Comparison of ENCODE assay signal across 10 cellular contexts in the genomic region with DNA sequence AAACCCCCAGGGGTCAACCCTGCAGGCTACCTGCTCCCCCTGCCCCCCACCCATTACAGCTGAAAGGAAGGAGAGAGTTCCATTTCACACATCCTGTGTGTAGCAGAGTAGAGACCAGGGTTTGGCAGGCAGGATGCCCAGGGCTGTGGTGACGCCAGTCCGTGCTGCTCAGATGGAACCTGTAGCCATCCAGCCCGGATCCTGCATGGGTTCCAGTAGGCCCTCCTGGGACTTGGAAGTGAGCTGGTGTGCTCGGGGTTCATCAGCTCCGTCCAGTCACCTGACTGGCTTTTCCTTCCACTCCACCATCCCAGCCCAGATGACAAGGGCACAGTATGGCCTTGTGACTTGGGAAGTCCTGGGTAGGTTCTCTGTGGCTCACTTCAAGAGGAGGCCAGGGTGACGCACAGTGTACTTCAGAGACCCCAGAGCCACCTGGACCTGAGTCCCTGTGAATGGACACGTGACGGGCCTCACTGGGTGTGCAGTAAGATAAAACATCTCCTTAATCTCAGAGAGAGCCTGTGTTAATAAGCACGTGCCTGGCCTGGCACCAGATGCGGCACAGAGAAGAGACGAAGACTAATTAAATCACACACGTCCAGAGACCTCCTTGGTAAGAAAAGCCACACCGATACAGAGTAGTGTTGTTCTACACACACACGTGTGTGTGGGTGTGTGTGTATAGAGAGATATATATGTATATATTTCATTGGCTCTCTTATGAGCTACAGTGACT. TPM values are rescaled to one million over a fixed set of nuclear protein-coding genes. Genes with fewer than 3 reads are reported as not detected.
A peak's percentile ranks its signal among the peaks of the same experiment; 100 is the strongest.
DNase-seq lines count a peak whose midpoint lies in the region; ATAC-seq and TF ChIP-seq lines count a peak whose summit lies in the region.
"Had no signal": no experiment of that assay in that cellular context is flagged by ENCODE, and none has a peak within 500 bp of the region (broad histone marks: within the 10 kb centered on the region; RNA-seq: fewer than 3 reads in every experiment).

No MANE protein-coding gene starts in this region.

- H3K4me1 Mint-ChIP-seq in activated CD4-positive, alpha-beta T cell treated with anti-CD3 and anti-CD28 coated beads for 36 hours = peaks cover 92% of the 10 kb centered on the region
- H3K4me1 Mint-ChIP-seq in stimulated activated naive CD8-positive, alpha-beta T cell treated with anti-CD3 and anti-CD28 coated beads, Interleukin-15, amount 100 ng/mL, for 72 hours = peaks cover 100% of the 10 kb centered on the region

- TF ChIP-seq CTCF in PC-9 (conservative IDR thresholded peaks at IDR 0.05) (no peak), esophagus squamous epithelium (IDR thresholded peaks at IDR 0.05) (no peak)

- H2AFZ ChIP-seq in PC-9 = no peak overlapping the region

- peak overlapping the region; percentile 88 for H3K4me3 Mint-ChIP-seq in activated CD4-positive, alpha-beta T cell treated with anti-CD3 and anti-CD28 coated beads for 36 hours
- H3K4me3 Mint-ChIP-seq in stimulated activated naive CD8-positive, alpha-beta T cell treated with anti-CD3 and anti-CD28 coated beads, Interleukin-15, amount 100 ng/mL, for 72 hours = peak overlapping the region; percentile 84 to 91

- BruUV-seq in PC-9 (replicated peaks; lab: Mats Ljungman, UMichigan) = no TSS peak

- 64 to 65% methylated on average over 8 to 14 of the region's 14 CpGs for WGBS in esophagus squamous epithelium, 2 donors

- in situ Hi-C loops in G401 (cut with HindIII; ENCODE audit: low sequenced_read_pairs) = no loop called here

- no peaks in the 10 kb centered on the region for H3K9me2 ChIP-seq in PC-9 (ENCODE audit: insufficient read depth)

- no peaks in the 10 kb centered on the region for H3K9me3 ChIP-seq in PC-9 (ENCODE audit: insufficient read depth, low read depth)
- no peaks in the 10 kb centered on the region for H3K9me3 ChIP-seq in esophagus squamous epithelium

- no peak overlapping the region for H3K4me3 ChIP-seq in PC-9
- no peak overlapping the region for H3K4me3 ChIP-seq in esophagus squamous epithelium

- H3K4me1 ChIP-seq in PC-9 (replicated peaks; ENCODE audit: insufficient read depth) (peaks cover 21% of the 10 kb centered on the region), esophagus squamous epithelium (peaks cover 22 to 93% (median 34%) of the 10 kb centered on the region in 3 donors)

- POLR2A ChIA-PET in activated CD4-positive, alpha-beta T cell treated with anti-CD3 and anti-CD28 coated beads for 36 hours (lab: Charles Lee) = interaction anchor here (1.0 to 1.1 kb wide), 2 partner anchors 14 to 25 kb away, joined by 3 read pairs; no protein-coding TSS in a partner anchor
- POLR2A ChIA-PET in PC-9 (lab: Charles Lee; ENCODE audit: unreplicated experiment) = no interaction called here

- H3K9me3 Mint-ChIP-seq in activated CD4-positive, alpha-beta T cell treated with anti-CD3 and anti-CD28 coated beads for 36 hours (ENCODE audit: low read depth) = no peaks in the 10 kb centered on the region
- no peaks in the 10 kb centered on the region for H3K9me3 Mint-ChIP-seq in stimulated activated naive CD8-positive, alpha-beta T cell treated with anti-CD3 and anti-CD28 coated beads, Interleukin-15, amount 100 ng/mL, for 72 hours

- H3K27ac ChIP-seq in PC-9 = no peak overlapping the region
- peak overlapping the region in 3 of 4 donors; percentile 81 to 96 (median 91) for H3K27ac ChIP-seq in esophagus squamous epithelium

- no peak for TF ChIP-seq POLR2A in esophagus squamous epithelium (IDR thresholded peaks at IDR 0.05)

- CTCF ChIA-PET in activated CD4-positive, alpha-beta T cell treated with anti-CD3 and anti-CD28 coated beads for 36 hours (lab: Charles Lee) = interaction anchor here (0.8 to 1.4 kb wide), 10 partner anchors 10 to 90 kb away, joined by 3 to 5 read pairs (median 4); no protein-coding TSS in a partner anchor
- CTCF ChIA-PET in PC-9 (lab: Charles Lee) = no interaction called here

- peaks cover 5% of the 10 kb centered on the region; the same call in 1 of the 2 replicates for H3F3A ChIP-seq in PC-9 (ENCODE audit: insufficient read depth, low read depth)

- H3K27me3 Mint-ChIP-seq in activated CD4-positive, alpha-beta T cell treated with anti-CD3 and anti-CD28 coated beads for 36 hours = no peaks in the 10 kb centered on the region
- no peaks in the 10 kb centered on the region for H3K27me3 Mint-ChIP-seq in stimulated activated naive CD8-positive, alpha-beta T cell treated with anti-CD3 and anti-CD28 coated beads, Interleukin-15, amount 100 ng/mL, for 72 hours
- H3K27me3 Mint-ChIP-seq: B cell had no signal

- H3K36me3 ChIP-seq in PC-9 (ENCODE audit: low read depth) = no peaks in the 10 kb centered on the region
- peaks cover 0 to 26% (median 5%) of the 10 kb centered on the region in 3 donors for H3K36me3 ChIP-seq in esophagus squamous epithelium

- intact Hi-C loops in activated CD4-positive, alpha-beta T cell treated with anti-CD3 and anti-CD28 coated beads for 36 hours (cut with DNase I, micrococcal nuclease) = no loop called here
- intact Hi-C loops in PC-9 (cut with micrococcal nuclease; ENCODE audit: unreplicated experiment) (loop anchor here (2.0 kb wide), 1 partner anchor 16 kb away; the partner anchor contains the start of gene ITPKB), esophagus squamous epithelium (cut with DNase I) (no loop called here)

- peak overlapping the region; percentile 97 for H3K27ac Mint-ChIP-seq in activated CD4-positive, alpha-beta T cell treated with anti-CD3 and anti-CD28 coated beads for 36 hours
- peak overlapping the region; percentile 98 to 99 for H3K27ac Mint-ChIP-seq in stimulated activated naive CD8-positive, alpha-beta T cell treated with anti-CD3 and anti-CD28 coated beads, Interleukin-15, amount 100 ng/mL, for 72 hours

- H3K4me2 ChIP-seq in PC-9 = peak overlapping the region; percentile 29; the same call in 1 of the 2 replicates

- H3K27me3 ChIP-seq in PC-9 (ENCODE audit: insufficient read depth, low read depth) (no peaks in the 10 kb centered on the region), esophagus squamous epithelium (no peaks in the 10 kb centered on the region)

- peaks cover 19% of the 10 kb centered on the region for H3K79me2 ChIP-seq in PC-9 (ENCODE audit: low read depth)

- peak; percentile 50 for DNase-seq in activated CD4-positive, alpha-beta T cell treated with anti-CD3 and anti-CD28 coated beads for 36 hours
- DNase-seq in activated CD4-positive, alpha-beta T cell treated with anti-CD3 and anti-CD28 coated beads for 1 hour = no peak
- DNase-seq in PC-9 (no peak), esophagus squamous epithelium (lab: John Stamatoyannopoulos, UW) (no peak), NCI-H345 treated with DMSO at 0.1 percent for 48 hours (lab: John Stamatoyannopoulos, UW; ENCODE audit: unreplicated experiment) (no peak), G401 (ENCODE audit: low spot score) (no peak)
- no peak for DNase-seq in stimulated activated naive CD8-positive, alpha-beta T cell treated with anti-CD3 and anti-CD28 coated beads, Interleukin-15, amount 100 ng/mL, for 72 hours

- peak; percentile 17 for ATAC-seq in activated CD4-positive, alpha-beta T cell treated with anti-CD3 and anti-CD28 coated beads for 36 hours
- ATAC-seq in stimulated activated naive CD8-positive, alpha-beta T cell treated with anti-CD3 and anti-CD28 coated beads, Interleukin-15, amount 100 ng/mL, for 72 hours = peak; percentile 47
- no peak for ATAC-seq in GM18858 (IDR thresholded peaks at IDR 0.05; ENCODE audit: unreplicated experiment)
- ATAC-seq: activated CD4-positive, CD25-positive, alpha-beta regulatory T cell treated with anti-CD3 and anti-CD28 coated beads, Interleukin-2, amount 50 U/mL, for 24 hours had no signal

- H4K20me1 ChIP-seq in PC-9 (ENCODE audit: insufficient read depth) = peaks cover 2% of the 10 kb centered on the region; the same call in 1 of the 2 replicates

- H3K36me3 Mint-ChIP-seq in activated CD4-positive, alpha-beta T cell treated with anti-CD3 and anti-CD28 coated beads for 36 hours (ENCODE audit: low read depth) = peaks cover 72% of the 10 kb centered on the region

RNA-seq across cellular contexts. Expression of gene ITPKB, which starts 16.0 kb away (rescaled TPM):
- 10 to 100 TPM; 31.0 to 31.9 TPM for total RNA-seq in activated CD4-positive, alpha-beta T cell treated with anti-CD3 and anti-CD28 coated beads for 36 hours
- total RNA-seq in PC-9 (2021) (12.2 and 13.4 TPM in 2 replicates), esophagus squamous epithelium (10 to 100 TPM; 10.7 to 22.3 (median 15.9) TPM)
- 11.4 and 15.2 TPM in 2 replicates for total RNA-seq in G401 (2014; rRNA removed; shearing (Covaris generic))
